In the genomic region with DNA sequence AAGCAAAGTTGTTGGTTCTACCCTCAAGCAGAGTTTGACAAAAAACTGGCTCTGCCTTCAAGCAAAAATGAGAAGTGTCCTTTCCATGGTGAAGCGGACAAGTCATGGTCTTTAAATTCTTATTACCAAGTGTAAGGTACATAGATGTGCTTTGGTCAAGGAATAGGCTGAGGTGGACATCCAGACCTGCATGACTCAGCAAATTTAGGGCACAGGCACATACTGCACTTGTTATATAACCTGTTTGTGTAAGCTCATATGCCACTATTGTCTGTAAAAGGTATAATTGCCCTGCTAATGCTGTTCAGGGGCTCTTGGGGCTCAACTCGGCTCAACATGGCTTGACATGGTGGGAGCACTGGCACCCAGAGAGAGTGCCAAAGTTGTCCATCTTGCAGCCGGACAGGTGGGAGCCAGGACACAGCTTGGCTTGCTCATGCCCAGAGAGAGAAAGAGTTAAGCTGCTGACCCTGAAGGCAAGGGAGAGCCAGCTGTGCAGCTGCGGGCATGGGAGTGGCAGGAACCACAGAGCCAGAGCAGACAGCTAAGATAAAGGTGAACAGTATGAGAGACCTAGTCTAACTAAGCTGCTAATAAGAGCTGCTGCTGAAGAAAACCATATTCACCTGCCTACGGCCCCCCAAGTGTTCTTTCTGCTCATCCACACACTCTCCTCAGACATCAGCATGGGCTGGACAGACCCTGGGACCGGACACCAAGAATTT, we compare ENCODE assay signal across 24 cellular contexts.
"Had no signal": no experiment of that assay in that cellular context is flagged by ENCODE, and none has a peak within 500 bp of the region (broad histone marks: within the 10 kb centered on the region; RNA-seq: fewer than 3 reads in every experiment).

No MANE protein-coding gene starts in this region.

- H3K9me3 ChIP-seq: esophagus muscularis mucosa, tibial artery had no signal

- H3K4me1 Mint-ChIP-seq: nephron; stimulated activated effector memory CD8-positive, alpha-beta T cell treated with anti-CD3 and anti-CD28 coated beads, Interleukin-12 subunit alpha, Interleukin-12 subunit beta, amount 100 ng/mL, for 72 hours had no signal

- H3K4me3 Mint-ChIP-seq: activated naive CD4-positive, alpha-beta T cell treated with anti-CD3 and anti-CD28 coated beads for 36 hours; activated naive CD8-positive, alpha-beta T cell treated with anti-CD3 and anti-CD28 coated beads, Interleukin-2, amount 10 ng/mL, durations not matched to agents 7 days and 5 days; nephron; stimulated activated effector memory CD8-positive, alpha-beta T cell treated with anti-CD3 and anti-CD28 coated beads, Interleukin-12 subunit alpha, Interleukin-12 subunit beta, amount 100 ng/mL, for 72 hours; stimulated activated naive CD8-positive, alpha-beta T cell treated with anti-CD3 and anti-CD28 coated beads, Interleukin-15, amount 100 ng/mL, for 72 hours had no signal

- H3K4me3 ChIP-seq: coronary artery, esophagus muscularis mucosa, tibial artery had no signal

- DNase-seq: activated CD4-positive, alpha-beta T cell treated with anti-CD3 and anti-CD28 coated beads for 1 hour; activated CD8-positive, alpha-beta memory T cell treated with anti-CD3 and anti-CD28 coated beads for 24 hours; activated CD8-positive, alpha-beta memory T cell treated with anti-CD3 and anti-CD28 coated beads, Interleukin-2, amount 50 U/mL, for 4 hours; activated naive CD4-positive, alpha-beta T cell treated with anti-CD3 and anti-CD28 coated beads for 36 hours; activated naive CD8-positive, alpha-beta T cell treated with anti-CD3 and anti-CD28 coated beads, Interleukin-2, amount 10 ng/mL, durations not matched to agents 7 days and 5 days; activated T-cell treated with anti-CD3 and anti-CD28 coated beads, Interleukin-2, amount 50 U/mL, for 48 hours; amniotic stem cell; cerebellar nuclear complex; glutamatergic neuron; hippocampal formation; kidney glomerular epithelial cell; left ventricle myocardium superior; small intestine; stimulated activated CD4-positive, alpha-beta T cell treated with anti-CD3 and anti-CD28 coated beads, Interleukin-2, amount 100 ng/mL, for 24 hours; stimulated activated naive CD8-positive, alpha-beta T cell treated with anti-CD3 and anti-CD28 coated beads, Interleukin-15, amount 100 ng/mL, for 72 hours; T-helper 9 cell; tibial artery had no signal

- H3K4me1 ChIP-seq: tibial artery had no signal

- H3K9me3 Mint-ChIP-seq: stimulated activated effector memory CD8-positive, alpha-beta T cell treated with anti-CD3 and anti-CD28 coated beads, Interleukin-12 subunit alpha, Interleukin-12 subunit beta, amount 100 ng/mL, for 72 hours had no signal

- H3K27ac ChIP-seq: coronary artery, esophagus muscularis mucosa, tibial artery had no signal

- FAIRE-seq: bronchial epithelial cell, frontal cortex, small intestine had no signal

- ATAC-seq: left ventricle myocardium superior; sciatic nerve; stimulated activated effector memory CD8-positive, alpha-beta T cell treated with anti-CD3 and anti-CD28 coated beads, Interleukin-12 subunit alpha, Interleukin-12 subunit beta, amount 100 ng/mL, for 72 hours; stimulated activated naive CD8-positive, alpha-beta T cell treated with anti-CD3 and anti-CD28 coated beads, Interleukin-15, amount 100 ng/mL, for 72 hours had no signal

- H3K27me3 ChIP-seq: esophagus muscularis mucosa, tibial artery had no signal

- H3K27me3 Mint-ChIP-seq: activated naive CD8-positive, alpha-beta T cell treated with anti-CD3 and anti-CD28 coated beads, Interleukin-2, amount 10 ng/mL, durations not matched to agents 7 days and 5 days; stimulated activated naive CD8-positive, alpha-beta T cell treated with anti-CD3 and anti-CD28 coated beads, Interleukin-15, amount 100 ng/mL, for 72 hours had no signal

- H3K27ac Mint-ChIP-seq: activated naive CD4-positive, alpha-beta T cell treated with anti-CD3 and anti-CD28 coated beads for 36 hours; nephron; stimulated activated effector memory CD8-positive, alpha-beta T cell treated with anti-CD3 and anti-CD28 coated beads, Interleukin-12 subunit alpha, Interleukin-12 subunit beta, amount 100 ng/mL, for 72 hours; stimulated activated naive CD8-positive, alpha-beta T cell treated with anti-CD3 and anti-CD28 coated beads, Interleukin-15, amount 100 ng/mL, for 72 hours had no signal
